ENCODE assay signal across 2 cellular contexts in the genomic region with DNA sequence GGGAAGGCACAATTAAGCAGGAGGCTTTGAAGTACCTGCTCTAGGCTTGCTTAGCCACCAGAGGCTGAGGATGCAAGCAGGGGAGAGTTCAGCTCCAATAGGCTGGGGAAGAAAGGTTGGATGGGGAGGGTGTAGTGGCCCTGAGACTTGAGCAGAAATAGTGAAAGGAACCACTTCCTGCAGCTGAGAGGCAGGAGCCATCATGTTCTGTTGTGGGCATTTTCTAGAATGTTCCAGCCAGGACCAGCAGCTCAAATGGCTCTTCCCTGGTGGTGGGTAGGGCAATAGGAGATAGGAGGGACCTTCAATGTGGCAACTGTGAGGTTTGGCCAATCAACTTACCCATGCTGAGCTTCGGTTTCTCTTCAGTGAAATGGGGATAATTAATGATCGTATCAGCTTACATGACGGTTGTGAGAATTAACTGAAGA.
TF ChIP-seq lines count a peak whose summit lies in the region.

No MANE protein-coding gene starts in this region.

TF ChIP-seq in SK-N-SH treated with all-trans-retinoic acid at 6 μM for 48 hours, 23 proteins besides CTCF, POLR2A, EP300 and RAD21 (continued from another document):
- TF ChIP-seq, protein P1, sequence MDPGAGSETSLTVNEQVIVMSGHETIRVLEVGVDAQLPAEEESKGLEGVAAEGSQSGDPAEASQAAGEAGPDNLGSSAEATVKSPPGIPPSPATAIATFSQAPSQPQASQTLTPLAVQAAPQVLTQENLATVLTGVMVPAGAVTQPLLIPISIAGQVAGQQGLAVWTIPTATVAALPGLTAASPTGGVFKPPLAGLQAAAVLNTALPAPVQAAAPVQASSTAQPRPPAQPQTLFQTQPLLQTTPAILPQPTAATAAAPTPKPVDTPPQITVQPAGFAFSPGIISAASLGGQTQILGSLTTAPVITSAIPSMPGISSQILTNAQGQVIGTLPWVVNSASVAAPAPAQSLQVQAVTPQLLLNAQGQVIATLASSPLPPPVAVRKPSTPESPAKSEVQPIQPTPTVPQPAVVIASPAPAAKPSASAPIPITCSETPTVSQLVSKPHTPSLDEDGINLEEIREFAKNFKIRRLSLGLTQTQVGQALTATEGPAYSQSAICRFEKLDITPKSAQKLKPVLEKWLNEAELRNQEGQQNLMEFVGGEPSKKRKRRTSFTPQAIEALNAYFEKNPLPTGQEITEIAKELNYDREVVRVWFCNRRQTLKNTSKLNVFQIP (CRISPR knock-in tag; IDR thresholded peaks at IDR 0.05; ENCODE audit: borderline replicate concordance, low read depth) = no peak
- TF ChIP-seq, protein P2, sequence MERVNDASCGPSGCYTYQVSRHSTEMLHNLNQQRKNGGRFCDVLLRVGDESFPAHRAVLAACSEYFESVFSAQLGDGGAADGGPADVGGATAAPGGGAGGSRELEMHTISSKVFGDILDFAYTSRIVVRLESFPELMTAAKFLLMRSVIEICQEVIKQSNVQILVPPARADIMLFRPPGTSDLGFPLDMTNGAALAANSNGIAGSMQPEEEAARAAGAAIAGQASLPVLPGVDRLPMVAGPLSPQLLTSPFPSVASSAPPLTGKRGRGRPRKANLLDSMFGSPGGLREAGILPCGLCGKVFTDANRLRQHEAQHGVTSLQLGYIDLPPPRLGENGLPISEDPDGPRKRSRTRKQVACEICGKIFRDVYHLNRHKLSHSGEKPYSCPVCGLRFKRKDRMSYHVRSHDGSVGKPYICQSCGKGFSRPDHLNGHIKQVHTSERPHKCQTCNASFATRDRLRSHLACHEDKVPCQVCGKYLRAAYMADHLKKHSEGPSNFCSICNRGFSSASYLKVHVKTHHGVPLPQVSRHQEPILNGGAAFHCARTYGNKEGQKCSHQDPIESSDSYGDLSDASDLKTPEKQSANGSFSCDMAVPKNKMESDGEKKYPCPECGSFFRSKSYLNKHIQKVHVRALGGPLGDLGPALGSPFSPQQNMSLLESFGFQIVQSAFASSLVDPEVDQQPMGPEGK (CRISPR knock-in tag; IDR thresholded peaks at IDR 0.05; ENCODE audit: borderline replicate concordance) = no peak
- TF ChIP-seq, protein P3, sequence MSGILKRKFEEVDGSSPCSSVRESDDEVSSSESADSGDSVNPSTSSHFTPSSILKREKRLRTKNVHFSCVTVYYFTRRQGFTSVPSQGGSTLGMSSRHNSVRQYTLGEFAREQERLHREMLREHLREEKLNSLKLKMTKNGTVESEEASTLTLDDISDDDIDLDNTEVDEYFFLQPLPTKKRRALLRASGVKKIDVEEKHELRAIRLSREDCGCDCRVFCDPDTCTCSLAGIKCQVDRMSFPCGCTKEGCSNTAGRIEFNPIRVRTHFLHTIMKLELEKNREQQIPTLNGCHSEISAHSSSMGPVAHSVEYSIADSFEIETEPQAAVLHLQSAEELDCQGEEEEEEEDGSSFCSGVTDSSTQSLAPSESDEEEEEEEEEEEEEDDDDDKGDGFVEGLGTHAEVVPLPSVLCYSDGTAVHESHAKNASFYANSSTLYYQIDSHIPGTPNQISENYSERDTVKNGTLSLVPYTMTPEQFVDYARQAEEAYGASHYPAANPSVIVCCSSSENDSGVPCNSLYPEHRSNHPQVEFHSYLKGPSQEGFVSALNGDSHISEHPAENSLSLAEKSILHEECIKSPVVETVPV (CRISPR knock-in tag; IDR thresholded peaks at IDR 0.05) = no peak
- TF ChIP-seq ZFP3 (CRISPR knock-in tag; IDR thresholded peaks at IDR 0.05) (no peak), ISL1 (CRISPR knock-in tag; IDR thresholded peaks at IDR 0.05) (no peak), ESRRG (CRISPR knock-in tag; IDR thresholded peaks at IDR 0.05) (no peak), TOX (CRISPR knock-in tag; IDR thresholded peaks at IDR 0.05; ENCODE audit: borderline replicate concordance) (no peak)

TF ChIP-seq in SK-N-SH, 30 proteins besides CTCF, POLR2A, EP300 and RAD21 (continued from another document):
- TF ChIP-seq GATA2 (CRISPR knock-in tag; IDR thresholded peaks at IDR 0.05) = no peak
- no peak for TF ChIP-seq TEAD4 (IDR thresholded peaks at IDR 0.05; ENCODE audit: borderline replicate concordance, insufficient read depth)
- no peak for TF ChIP-seq ELF1 (IDR thresholded peaks at IDR 0.05)
- TF ChIP-seq SIN3A (IDR thresholded peaks at IDR 0.05; ENCODE audit: borderline replicate concordance, low read depth, low read length) = no peak
- no peak for TF ChIP-seq NFIC (IDR thresholded peaks at IDR 0.05; ENCODE audit: borderline replicate concordance)
- TF ChIP-seq RCOR1 (IDR thresholded peaks at IDR 0.05; ENCODE audit: low read length) = no peak
- TF ChIP-seq, protein P4, sequence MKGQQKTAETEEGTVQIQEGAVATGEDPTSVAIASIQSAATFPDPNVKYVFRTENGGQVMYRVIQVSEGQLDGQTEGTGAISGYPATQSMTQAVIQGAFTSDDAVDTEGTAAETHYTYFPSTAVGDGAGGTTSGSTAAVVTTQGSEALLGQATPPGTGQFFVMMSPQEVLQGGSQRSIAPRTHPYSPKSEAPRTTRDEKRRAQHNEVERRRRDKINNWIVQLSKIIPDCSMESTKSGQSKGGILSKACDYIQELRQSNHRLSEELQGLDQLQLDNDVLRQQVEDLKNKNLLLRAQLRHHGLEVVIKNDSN (IDR thresholded peaks at IDR 0.05; ENCODE audit: borderline replicate concordance, low read depth) = no peak
- no peak for TF ChIP-seq GABPA (IDR thresholded peaks at IDR 0.05; ENCODE audit: low read depth)
- no peak for TF ChIP-seq FOSL2 (IDR thresholded peaks at IDR 0.05; ENCODE audit: borderline replicate concordance, low read depth)
